Comparison of ENCODE assay signal across 17 cellular contexts in genomic region chr14:38958589-38958988, GRCh38.
"Had no signal": no experiment of that assay in that cellular context is flagged by ENCODE, and none has a peak within 500 bp of the region (broad histone marks: within the 10 kb centered on the region; RNA-seq: fewer than 3 reads in every experiment).

No MANE protein-coding gene starts in this region.

- H3K4me1 ChIP-seq: testis, upper lobe of right lung had no signal

- H3K4me3 ChIP-seq: left ventricle myocardium inferior, skin epidermis, testis, upper lobe of right lung had no signal

- H3K27ac ChIP-seq: left ventricle myocardium inferior, skin epidermis, testis, upper lobe of right lung had no signal

- FAIRE-seq: kidney had no signal

- H3K36me3 ChIP-seq: left ventricle myocardium inferior, upper lobe of right lung had no signal

- H3K9me3 ChIP-seq: left ventricle myocardium inferior, testis, upper lobe of right lung had no signal

- H3K27me3 ChIP-seq: testis, upper lobe of right lung had no signal

- DNase-seq: activated CD4-positive, alpha-beta T cell treated with anti-CD3 and anti-CD28 coated beads, Interleukin-2, amount 50 U/mL, for 4 hours; activated CD4-positive, CD25-positive, alpha-beta regulatory T cell treated with anti-CD3 and anti-CD28 coated beads, Interleukin-2, amount 50 U/mL, for 72 hours; activated CD8-positive, alpha-beta memory T cell treated with anti-CD3 and anti-CD28 coated beads, Interleukin-2, amount 10 ng/mL, durations not matched to agents 7 days and 5 days; activated effector memory CD4-positive, alpha-beta T cell treated with anti-CD3 and anti-CD28 coated beads, Interleukin-2, amount 50 U/mL, for 16 hours; activated naive CD8-positive, alpha-beta T cell treated with anti-CD3 and anti-CD28 coated beads, Interleukin-2, amount 10 ng/mL, durations not matched to agents 7 days and 5 days; activated T-cell treated with anti-CD3 and anti-CD28 coated beads, Interleukin-2, amount 50 U/mL, for 4 hours; aorta; kidney; left ventricle myocardium inferior; mesendoderm; nephron progenitor cell; stimulated activated CD4-positive, alpha-beta T cell treated with anti-CD3 and anti-CD28 coated beads, Interleukin-4, amount 100 ng/mL, for 4 hours; stimulated activated naive CD8-positive, alpha-beta T cell treated with anti-CD3 and anti-CD28 coated beads, Interleukin-15, amount 100 ng/mL, for 72 hours; T-helper 2 cell; testis; upper lobe of right lung had no signal

- ATAC-seq: activated CD8-positive, alpha-beta memory T cell treated with anti-CD3 and anti-CD28 coated beads, Interleukin-2, amount 10 ng/mL, durations not matched to agents 7 days and 5 days; activated T-cell treated with anti-CD3 and anti-CD28 coated beads, Interleukin-2, amount 50 U/mL, for 4 hours; stimulated activated naive CD8-positive, alpha-beta T cell treated with anti-CD3 and anti-CD28 coated beads, Interleukin-15, amount 100 ng/mL, for 72 hours; upper lobe of right lung had no signal
